ENCODE assay signal across 17 cellular contexts in genomic region chr5:24773241-24773640, GRCh38.
"Had no signal": no experiment of that assay in that cellular context is flagged by ENCODE, and none has a peak within 500 bp of the region (broad histone marks: within the 10 kb centered on the region; RNA-seq: fewer than 3 reads in every experiment).

No MANE protein-coding gene starts in this region.

- H3K9me3 ChIP-seq: ascending aorta, colonic mucosa, gastroesophageal sphincter had no signal

- DNase-seq: activated CD4-positive, alpha-beta memory T cell treated with anti-CD3 and anti-CD28 coated beads, Interleukin-2, amount 10 ng/mL, durations not matched to agents 7 days and 5 days; activated CD4-positive, alpha-beta T cell treated with anti-CD3 and anti-CD28 coated beads for 36 hours; activated gamma-delta T cell treated with Interleukin-2 at 50 U/mL for 16 hours; activated T-cell treated with anti-CD3 and anti-CD28 coated beads, Interleukin-2, amount 50 U/mL, for 48 hours; caudate nucleus; colonic mucosa; effector CD4-positive, alpha-beta T cell; left lung; stimulated activated CD4-positive, alpha-beta T cell treated with anti-CD3 and anti-CD28 coated beads, Interleukin-2, amount 100 ng/mL, for 24 hours; stimulated activated naive B cell treated with anti-CD40 and anti-IgM and Interleukin-4, amounts not matched to agents 10 μg/mL and 1 μg/mL and 100 μg/mL, for 72 hours; T-cell; T1000; trophoblast cell had no signal

- H3K4me1 ChIP-seq: ascending aorta, colonic mucosa, gastroesophageal sphincter, left lung had no signal

- H3K36me3 ChIP-seq: ascending aorta, colonic mucosa, gastroesophageal sphincter, left lung had no signal

- ATAC-seq: activated CD4-positive, alpha-beta T cell treated with anti-CD3 and anti-CD28 coated beads for 36 hours; gastroesophageal sphincter; left lung; sciatic nerve; stimulated activated naive B cell treated with anti-CD40 and anti-IgM and Interleukin-4, amounts not matched to agents 10 μg/mL and 1 μg/mL and 100 μg/mL, for 72 hours; T-cell had no signal

- H3K4me3 ChIP-seq: ascending aorta, colonic mucosa, gastroesophageal sphincter, hepatocyte, left lung had no signal

- H3K27me3 ChIP-seq: ascending aorta, colonic mucosa, gastroesophageal sphincter, hepatocyte, left lung had no signal

- H3K27ac ChIP-seq: ascending aorta, colonic mucosa, gastroesophageal sphincter, hepatocyte, left lung had no signal
